1 cellular context compared by ENCODE assay signal in the genomic region with DNA sequence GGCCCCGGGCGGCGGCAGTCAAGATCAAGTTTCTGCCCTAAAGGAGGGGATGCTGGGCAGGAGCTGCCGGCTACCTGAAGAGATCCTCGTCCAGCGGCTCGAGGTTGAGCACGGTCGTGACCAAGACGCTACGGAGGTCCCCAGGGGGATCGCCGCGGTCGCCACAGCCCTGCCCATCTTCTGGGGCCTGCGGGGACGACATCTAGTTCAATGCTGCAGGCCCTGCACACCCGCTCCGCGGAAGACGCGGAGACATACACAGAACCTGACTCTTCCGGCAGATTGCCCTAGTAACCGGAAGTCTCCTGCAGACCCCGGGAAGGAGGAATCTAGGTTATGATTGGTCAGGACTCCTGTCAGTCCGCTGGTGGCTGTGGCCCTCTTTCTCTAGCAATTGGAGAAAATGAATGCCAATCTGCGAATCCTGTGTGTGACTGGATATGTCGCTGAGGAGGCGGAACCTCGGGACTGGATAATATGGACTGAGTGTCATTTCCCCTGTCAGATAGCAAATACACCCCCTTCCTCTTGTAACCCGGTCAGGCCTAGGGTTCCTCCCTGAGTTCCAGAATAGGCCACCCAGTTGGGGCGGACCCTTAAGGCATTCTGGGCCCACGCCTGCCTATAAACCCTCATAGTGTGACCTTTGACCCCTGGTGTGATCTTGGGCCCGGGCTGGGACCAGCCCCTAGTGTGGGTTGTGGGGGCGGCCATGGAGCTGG.
TF ChIP-seq lines count a peak whose summit lies in the region.

A gene (minus strand): TSS at position 279 of the 722 bp plus-strand sequence. CDS start 77 bp downstream, at position 202.
A gene (plus strand): TSS at position 501 of the 722 bp plus-strand sequence. CDS start 212 bp downstream, at position 713.

TF ChIP-seq in K562, 482 proteins besides CTCF, POLR2A, EP300 and RAD21 (continued from another document and continues in another):
- TF ChIP-seq, protein P1, sequence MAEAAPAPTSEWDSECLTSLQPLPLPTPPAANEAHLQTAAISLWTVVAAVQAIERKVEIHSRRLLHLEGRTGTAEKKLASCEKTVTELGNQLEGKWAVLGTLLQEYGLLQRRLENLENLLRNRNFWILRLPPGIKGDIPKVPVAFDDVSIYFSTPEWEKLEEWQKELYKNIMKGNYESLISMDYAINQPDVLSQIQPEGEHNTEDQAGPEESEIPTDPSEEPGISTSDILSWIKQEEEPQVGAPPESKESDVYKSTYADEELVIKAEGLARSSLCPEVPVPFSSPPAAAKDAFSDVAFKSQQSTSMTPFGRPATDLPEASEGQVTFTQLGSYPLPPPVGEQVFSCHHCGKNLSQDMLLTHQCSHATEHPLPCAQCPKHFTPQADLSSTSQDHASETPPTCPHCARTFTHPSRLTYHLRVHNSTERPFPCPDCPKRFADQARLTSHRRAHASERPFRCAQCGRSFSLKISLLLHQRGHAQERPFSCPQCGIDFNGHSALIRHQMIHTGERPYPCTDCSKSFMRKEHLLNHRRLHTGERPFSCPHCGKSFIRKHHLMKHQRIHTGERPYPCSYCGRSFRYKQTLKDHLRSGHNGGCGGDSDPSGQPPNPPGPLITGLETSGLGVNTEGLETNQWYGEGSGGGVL (CRISPR knock-in tag; IDR thresholded peaks at IDR 0.05), result no peak
- TF ChIP-seq RBFOX2 (IDR thresholded peaks at IDR 0.05; ENCODE audit: low read depth, low read length) (peak; percentile 81), ELF1 (tag; IDR thresholded peaks at IDR 0.05) (peak; percentile 88), TSC22D4 (tag; IDR thresholded peaks at IDR 0.05) (no peak), MTA3 (IDR thresholded peaks at IDR 0.05; ENCODE audit: borderline replicate concordance) (peak; percentile 88; the same call in 1 of the 2 replicates), WHSC1 (IDR thresholded peaks at IDR 0.05; ENCODE audit: low read length) (no peak), SREBF1 (IDR thresholded peaks at IDR 0.05; ENCODE audit: borderline replicate concordance, low read depth, low read length) (peak; percentile 58; the same call in 1 of the 2 replicates), CBFA2T2 (conservative IDR thresholded peaks at IDR 0.05) (no peak), TBP (optimal IDR thresholded peaks at IDR 0.05; ENCODE audit: low read depth, low read length) (peak; percentile 94), SLC30A9 (CRISPR knock-in tag; IDR thresholded peaks at IDR 0.05) (no peak), ZFX (CRISPR knock-in tag; IDR thresholded peaks at IDR 0.05) (peak; percentile 75), GABPB1 (CRISPR knock-in tag; IDR thresholded peaks at IDR 0.05) (peak; percentile 97), SIN3A (IDR thresholded peaks at IDR 0.05; ENCODE audit: borderline replicate concordance in 2 of 2, control insufficient read depth in 1 of 2, low read depth in 2 of 2, low read length in 2 of 2) (peak; percentile 71 to 74; a peak in 3 of 4 replicates), TAF7 (tag; IDR thresholded peaks at IDR 0.05) (peak; percentile 79), SRF (CRISPR knock-in tag; IDR thresholded peaks at IDR 0.05) (0 out of 4 replicates have a peak, but pooled peaks of 1 of the 2 experiments have one; percentile 63), ZBTB7A (IDR thresholded peaks at IDR 0.05; ENCODE audit: borderline replicate concordance, control insufficient read depth, low read depth, low read length) (peak; percentile 35; the same call in 1 of the 2 replicates), CHCHD3 (CRISPR knock-in tag; IDR thresholded peaks at IDR 0.05) (no peak), ELF4 (CRISPR knock-in tag; IDR thresholded peaks at IDR 0.05) (0 out of 2 replicates have a peak, but pooled peaks have one; percentile 62), PHF20 (IDR thresholded peaks at IDR 0.05; ENCODE audit: partially characterized antibody) (peak; percentile 57), SUPT5H (IDR thresholded peaks at IDR 0.05) (peak; percentile 74), MAFF (IDR thresholded peaks at IDR 0.05; ENCODE audit: low read length) (no peak), EGR1 (conservative IDR thresholded peaks at IDR 0.05) (peak; percentile 83), POLR2H (tag; IDR thresholded peaks at IDR 0.05; ENCODE audit: low read depth) (peak; percentile 88), MBD2 (IDR thresholded peaks at IDR 0.05; ENCODE audit: borderline replicate concordance, low read depth) (peak; percentile 99), MTA2 (IDR thresholded peaks at IDR 0.05; ENCODE audit: low read depth) (peak; percentile 59), NFE2L1 (tag; IDR thresholded peaks at IDR 0.05; ENCODE audit: borderline replicate concordance, low read depth) (no peak), ATF7 (IDR thresholded peaks at IDR 0.05) (peak; percentile 88), NR2C2 (CRISPR knock-in tag; IDR thresholded peaks at IDR 0.05) (peak; percentile 96), NR2C2 (tag; IDR thresholded peaks at IDR 0.05) (peak; percentile 99), CXXC5 (CRISPR knock-in tag; IDR thresholded peaks at IDR 0.05) (peak; percentile 34; the same call in 1 of the 2 replicates), NR2C1 (IDR thresholded peaks at IDR 0.05) (peak; percentile 97), NR2C1 (tag; IDR thresholded peaks at IDR 0.05) (peak; percentile 98), SIN3B (IDR thresholded peaks at IDR 0.05; ENCODE audit: low read depth) (peak; percentile 62), SETDB1 (IDR thresholded peaks at IDR 0.05; ENCODE audit: low read length) (no peak), MEIS2 (IDR thresholded peaks at IDR 0.05; ENCODE audit: partially characterized antibody) (peak; percentile 78), DIDO1 (tag; IDR thresholded peaks at IDR 0.05; ENCODE audit: low read depth) (peak; percentile 68; the same call in 1 of the 2 replicates)
- TF ChIP-seq, protein P2, sequence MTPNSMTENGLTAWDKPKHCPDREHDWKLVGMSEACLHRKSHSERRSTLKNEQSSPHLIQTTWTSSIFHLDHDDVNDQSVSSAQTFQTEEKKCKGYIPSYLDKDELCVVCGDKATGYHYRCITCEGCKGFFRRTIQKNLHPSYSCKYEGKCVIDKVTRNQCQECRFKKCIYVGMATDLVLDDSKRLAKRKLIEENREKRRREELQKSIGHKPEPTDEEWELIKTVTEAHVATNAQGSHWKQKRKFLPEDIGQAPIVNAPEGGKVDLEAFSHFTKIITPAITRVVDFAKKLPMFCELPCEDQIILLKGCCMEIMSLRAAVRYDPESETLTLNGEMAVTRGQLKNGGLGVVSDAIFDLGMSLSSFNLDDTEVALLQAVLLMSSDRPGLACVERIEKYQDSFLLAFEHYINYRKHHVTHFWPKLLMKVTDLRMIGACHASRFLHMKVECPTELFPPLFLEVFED (CRISPR knock-in tag; conservative IDR thresholded peaks at IDR 0.05), result 0 out of 2 replicates have a peak, but pooled peaks have one; percentile 19
- TF ChIP-seq, protein P3, sequence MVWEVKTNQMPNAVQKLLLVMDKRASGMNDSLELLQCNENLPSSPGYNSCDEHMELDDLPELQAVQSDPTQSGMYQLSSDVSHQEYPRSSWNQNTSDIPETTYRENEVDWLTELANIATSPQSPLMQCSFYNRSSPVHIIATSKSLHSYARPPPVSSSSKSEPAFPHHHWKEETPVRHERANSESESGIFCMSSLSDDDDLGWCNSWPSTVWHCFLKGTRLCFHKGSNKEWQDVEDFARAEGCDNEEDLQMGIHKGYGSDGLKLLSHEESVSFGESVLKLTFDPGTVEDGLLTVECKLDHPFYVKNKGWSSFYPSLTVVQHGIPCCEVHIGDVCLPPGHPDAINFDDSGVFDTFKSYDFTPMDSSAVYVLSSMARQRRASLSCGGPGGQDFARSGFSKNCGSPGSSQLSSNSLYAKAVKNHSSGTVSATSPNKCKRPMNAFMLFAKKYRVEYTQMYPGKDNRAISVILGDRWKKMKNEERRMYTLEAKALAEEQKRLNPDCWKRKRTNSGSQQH (CRISPR knock-in tag; IDR thresholded peaks at IDR 0.05), result 0 out of 2 replicates have a peak, but pooled peaks have one; percentile 35
- TF ChIP-seq, protein P4, sequence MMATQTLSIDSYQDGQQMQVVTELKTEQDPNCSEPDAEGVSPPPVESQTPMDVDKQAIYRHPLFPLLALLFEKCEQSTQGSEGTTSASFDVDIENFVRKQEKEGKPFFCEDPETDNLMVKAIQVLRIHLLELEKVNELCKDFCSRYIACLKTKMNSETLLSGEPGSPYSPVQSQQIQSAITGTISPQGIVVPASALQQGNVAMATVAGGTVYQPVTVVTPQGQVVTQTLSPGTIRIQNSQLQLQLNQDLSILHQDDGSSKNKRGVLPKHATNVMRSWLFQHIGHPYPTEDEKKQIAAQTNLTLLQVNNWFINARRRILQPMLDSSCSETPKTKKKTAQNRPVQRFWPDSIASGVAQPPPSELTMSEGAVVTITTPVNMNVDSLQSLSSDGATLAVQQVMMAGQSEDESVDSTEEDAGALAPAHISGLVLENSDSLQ (IDR thresholded peaks at IDR 0.05), result peak; percentile 100
- TF ChIP-seq, protein P5, sequence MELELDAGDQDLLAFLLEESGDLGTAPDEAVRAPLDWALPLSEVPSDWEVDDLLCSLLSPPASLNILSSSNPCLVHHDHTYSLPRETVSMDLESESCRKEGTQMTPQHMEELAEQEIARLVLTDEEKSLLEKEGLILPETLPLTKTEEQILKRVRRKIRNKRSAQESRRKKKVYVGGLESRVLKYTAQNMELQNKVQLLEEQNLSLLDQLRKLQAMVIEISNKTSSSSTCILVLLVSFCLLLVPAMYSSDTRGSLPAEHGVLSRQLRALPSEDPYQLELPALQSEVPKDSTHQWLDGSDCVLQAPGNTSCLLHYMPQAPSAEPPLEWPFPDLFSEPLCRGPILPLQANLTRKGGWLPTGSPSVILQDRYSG (tag; conservative IDR thresholded peaks at IDR 0.05; ENCODE audit: low read depth), result peak; percentile 48; the same call in 1 of the 2 replicates
- TF ChIP-seq, protein P6, sequence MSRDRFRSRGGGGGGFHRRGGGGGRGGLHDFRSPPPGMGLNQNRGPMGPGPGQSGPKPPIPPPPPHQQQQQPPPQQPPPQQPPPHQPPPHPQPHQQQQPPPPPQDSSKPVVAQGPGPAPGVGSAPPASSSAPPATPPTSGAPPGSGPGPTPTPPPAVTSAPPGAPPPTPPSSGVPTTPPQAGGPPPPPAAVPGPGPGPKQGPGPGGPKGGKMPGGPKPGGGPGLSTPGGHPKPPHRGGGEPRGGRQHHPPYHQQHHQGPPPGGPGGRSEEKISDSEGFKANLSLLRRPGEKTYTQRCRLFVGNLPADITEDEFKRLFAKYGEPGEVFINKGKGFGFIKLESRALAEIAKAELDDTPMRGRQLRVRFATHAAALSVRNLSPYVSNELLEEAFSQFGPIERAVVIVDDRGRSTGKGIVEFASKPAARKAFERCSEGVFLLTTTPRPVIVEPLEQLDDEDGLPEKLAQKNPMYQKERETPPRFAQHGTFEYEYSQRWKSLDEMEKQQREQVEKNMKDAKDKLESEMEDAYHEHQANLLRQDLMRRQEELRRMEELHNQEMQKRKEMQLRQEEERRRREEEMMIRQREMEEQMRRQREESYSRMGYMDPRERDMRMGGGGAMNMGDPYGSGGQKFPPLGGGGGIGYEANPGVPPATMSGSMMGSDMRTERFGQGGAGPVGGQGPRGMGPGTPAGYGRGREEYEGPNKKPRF (IDR thresholded peaks at IDR 0.05; ENCODE audit: low read depth, low read length), result no peak
- TF ChIP-seq, protein P7, sequence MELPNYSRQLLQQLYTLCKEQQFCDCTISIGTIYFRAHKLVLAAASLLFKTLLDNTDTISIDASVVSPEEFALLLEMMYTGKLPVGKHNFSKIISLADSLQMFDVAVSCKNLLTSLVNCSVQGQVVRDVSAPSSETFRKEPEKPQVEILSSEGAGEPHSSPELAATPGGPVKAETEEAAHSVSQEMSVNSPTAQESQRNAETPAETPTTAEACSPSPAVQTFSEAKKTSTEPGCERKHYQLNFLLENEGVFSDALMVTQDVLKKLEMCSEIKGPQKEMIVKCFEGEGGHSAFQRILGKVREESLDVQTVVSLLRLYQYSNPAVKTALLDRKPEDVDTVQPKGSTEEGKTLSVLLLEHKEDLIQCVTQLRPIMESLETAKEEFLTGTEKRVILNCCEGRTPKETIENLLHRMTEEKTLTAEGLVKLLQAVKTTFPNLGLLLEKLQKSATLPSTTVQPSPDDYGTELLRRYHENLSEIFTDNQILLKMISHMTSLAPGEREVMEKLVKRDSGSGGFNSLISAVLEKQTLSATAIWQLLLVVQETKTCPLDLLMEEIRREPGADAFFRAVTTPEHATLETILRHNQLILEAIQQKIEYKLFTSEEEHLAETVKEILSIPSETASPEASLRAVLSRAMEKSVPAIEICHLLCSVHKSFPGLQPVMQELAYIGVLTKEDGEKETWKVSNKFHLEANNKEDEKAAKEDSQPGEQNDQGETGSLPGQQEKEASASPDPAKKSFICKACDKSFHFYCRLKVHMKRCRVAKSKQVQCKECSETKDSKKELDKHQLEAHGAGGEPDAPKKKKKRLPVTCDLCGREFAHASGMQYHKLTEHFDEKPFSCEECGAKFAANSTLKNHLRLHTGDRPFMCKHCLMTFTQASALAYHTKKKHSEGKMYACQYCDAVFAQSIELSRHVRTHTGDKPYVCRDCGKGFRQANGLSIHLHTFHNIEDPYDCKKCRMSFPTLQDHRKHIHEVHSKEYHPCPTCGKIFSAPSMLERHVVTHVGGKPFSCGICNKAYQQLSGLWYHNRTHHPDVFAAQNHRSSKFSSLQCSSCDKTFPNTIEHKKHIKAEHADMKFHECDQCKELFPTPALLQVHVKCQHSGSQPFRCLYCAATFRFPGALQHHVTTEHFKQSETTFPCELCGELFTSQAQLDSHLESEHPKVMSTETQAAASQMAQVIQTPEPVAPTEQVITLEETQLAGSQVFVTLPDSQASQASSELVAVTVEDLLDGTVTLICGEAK (IDR thresholded peaks at IDR 0.05), result peak; percentile 98
- TF ChIP-seq, protein P7 (CRISPR knock-in tag; IDR thresholded peaks at IDR 0.05), result no peak
